Comparison of ENCODE assay signal across 21 cellular contexts in the genomic region with DNA sequence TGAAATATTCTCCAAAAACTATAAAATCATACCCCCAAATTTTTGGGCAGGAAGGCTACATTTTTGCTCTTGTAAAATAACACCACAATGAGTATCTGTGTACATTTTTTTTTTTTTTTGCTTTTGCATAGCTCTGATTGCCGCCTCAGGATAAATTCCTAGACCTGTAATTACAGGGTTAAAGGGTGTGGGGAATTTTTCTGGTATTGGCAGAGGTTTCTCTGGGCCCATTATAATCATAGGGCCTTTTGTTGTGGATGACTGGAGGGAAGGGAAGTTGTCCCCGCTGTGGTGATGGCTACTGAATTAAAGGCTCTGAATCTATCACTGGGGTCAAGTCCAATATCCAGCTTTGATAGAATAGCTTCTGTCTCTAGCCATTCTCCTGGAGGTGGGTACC. TPM values are rescaled to one million over a fixed set of nuclear protein-coding genes. Genes with fewer than 3 reads are reported as not detected.
"Had no signal": no experiment of that assay in that cellular context is flagged by ENCODE, and none has a peak within 500 bp of the region (broad histone marks: within the 10 kb centered on the region; RNA-seq: fewer than 3 reads in every experiment).

No MANE protein-coding gene starts in this region.

- ATAC-seq: activated T-cell treated with anti-CD3 and anti-CD28 coated beads, Interleukin-2, amount 50 U/mL, for 4 hours; left lobe of liver; naive thymus-derived CD4-positive, alpha-beta T cell; sciatic nerve; stimulated activated effector memory CD8-positive, alpha-beta T cell treated with anti-CD3 and anti-CD28 coated beads, Interleukin-12 subunit alpha, Interleukin-12 subunit beta, amount 100 ng/mL, for 72 hours; stimulated activated naive CD8-positive, alpha-beta T cell treated with anti-CD3 and anti-CD28 coated beads, Interleukin-15, amount 100 ng/mL, for 72 hours; WTC11 had no signal

- H3K4me3 ChIP-seq: coronary artery, lung, suprapubic skin, tibial nerve had no signal

- H3K4me1 ChIP-seq: suprapubic skin, tibial nerve had no signal

- H3K36me3 ChIP-seq: suprapubic skin, tibial nerve had no signal

- H3K9me3 ChIP-seq: suprapubic skin had no signal

- DNase-seq: activated CD4-positive, alpha-beta T cell treated with anti-CD3 and anti-CD28 coated beads, Interleukin-2, amount 50 U/mL, for 4 hours; activated CD8-positive, alpha-beta memory T cell treated with anti-CD3 and anti-CD28 coated beads for 24 hours; activated CD8-positive, alpha-beta memory T cell treated with anti-CD3 and anti-CD28 coated beads, Interleukin-2, amount 50 U/mL, for 48 hours; activated naive CD4-positive, alpha-beta T cell treated with Interleukin-2 at 50 U/mL for 16 hours; activated naive CD8-positive, alpha-beta T cell treated with anti-CD3 and anti-CD28 coated beads for 36 hours; activated T-cell treated with anti-CD3 and anti-CD28 coated beads, Interleukin-2, amount 50 U/mL, for 4 hours; cerebellar nuclear complex; kidney; naive thymus-derived CD4-positive, alpha-beta T cell; small intestine; stimulated activated CD4-positive, alpha-beta T cell treated with anti-CD3 and anti-CD28 coated beads, Interleukin-2, amount 100 ng/mL, for 24 hours; stimulated activated naive CD8-positive, alpha-beta T cell treated with anti-CD3 and anti-CD28 coated beads, Interleukin-15, amount 100 ng/mL, for 72 hours; T1000 had no signal

- H3K27ac ChIP-seq: coronary artery, suprapubic skin, tibial nerve had no signal

- H3K27me3 ChIP-seq: suprapubic skin, tibial nerve had no signal

RNA-seq across cellular contexts. Expression of gene CCDC195, which starts 26.6 kb away (rescaled TPM):
- polyA plus RNA-seq: lung; naive thymus-derived CD4-positive, alpha-beta T cell; small intestine had no signal
